ENCODE assay signal across 33 cellular contexts in the genomic region with DNA sequence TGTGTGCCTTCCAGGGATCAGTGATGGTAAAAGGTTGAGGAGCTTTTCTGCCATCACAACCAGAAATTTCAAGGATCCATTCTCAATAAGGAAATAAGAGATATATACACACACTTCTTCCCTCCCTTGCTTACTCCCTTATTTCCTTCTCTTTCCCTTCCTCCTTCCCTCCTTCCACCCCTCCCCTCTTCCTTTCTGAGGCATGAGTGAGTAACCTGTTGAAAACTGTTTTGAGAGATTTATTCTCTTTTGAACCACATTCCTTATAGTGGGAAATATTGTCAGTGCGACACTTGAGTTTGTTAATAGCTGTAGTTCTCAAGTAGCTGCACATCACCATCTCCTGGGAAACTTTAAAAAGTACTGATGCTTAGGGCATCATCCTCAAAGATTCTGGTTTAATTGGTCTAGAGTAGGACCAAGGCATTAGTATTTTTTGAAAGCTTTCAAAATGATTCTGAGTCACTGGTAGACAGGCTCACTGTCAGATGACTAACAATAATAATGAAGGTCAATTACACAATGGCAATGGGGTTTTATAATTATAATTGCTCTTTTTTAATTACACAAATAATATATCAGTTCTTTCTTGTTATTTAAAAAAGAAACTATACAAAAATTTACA.
A peak's percentile ranks its signal among the peaks of the same experiment; 100 is the strongest.
DNase-seq lines count a peak whose midpoint lies in the region; ATAC-seq, FAIRE-seq and TF ChIP-seq lines count a peak whose summit lies in the region.
"Had no signal": no experiment of that assay in that cellular context is flagged by ENCODE, and none has a peak within 500 bp of the region (broad histone marks: within the 10 kb centered on the region; RNA-seq: fewer than 3 reads in every experiment).

No MANE protein-coding gene starts in this region.

- peaks cover 56% of the 10 kb centered on the region for H3K4me1 Mint-ChIP-seq in mesothelial cell of epicardium
- H3K4me1 Mint-ChIP-seq: activated T-helper 17 cell treated with anti-CD3 and anti-CD28 coated beads, Interleukin-2, amount 50 U/mL, for 72 hours had no signal

- H3K4me1 ChIP-seq in A549 (peaks cover 58% of the 10 kb centered on the region), HEK293 (ENCODE audit: control insufficient read depth, insufficient read depth, low read length) (peaks cover 24% of the 10 kb centered on the region), HAP-1 (no peaks in the 10 kb centered on the region), right atrium auricular region (no peaks in the 10 kb centered on the region)
- H3K4me1 ChIP-seq: gastrocnemius medialis, vagina had no signal

- H3K9me3 ChIP-seq in A549 = no peaks in the 10 kb centered on the region
- no peaks in the 10 kb centered on the region for H3K9me3 ChIP-seq in HEK293 (ENCODE audit: control insufficient read depth, insufficient read depth, low read depth, low read length)
- no peaks in the 10 kb centered on the region for H3K9me3 ChIP-seq in HAP-1
- no peaks in the 10 kb centered on the region for H3K9me3 ChIP-seq in right atrium auricular region
- H3K9me3 ChIP-seq: BLaER1, gastrocnemius medialis, vagina had no signal

- CTCF ChIA-PET in A549 (lab: Yijun Ruan, JAX) (interaction anchor here (0.6 to 3.8 kb wide), 3 partner anchors 9 to 173 kb away, joined by 3 to 16 read pairs (median 4); no protein-coding TSS in a partner anchor), HEK293 (lab: Yijun Ruan, JAX) (interaction anchor here (0.5 to 2.9 kb wide), 12 partner anchors 8 to 1063 kb away, joined by 3 to 23 read pairs (median 4); a partner anchor contains a TSS)

- H3K27ac ChIP-seq in A549 = no peak overlapping the region
- H3K27ac ChIP-seq in HEK293 (ENCODE audit: extremely low read depth, low read depth, low read length) = no peak overlapping the region
- H3K27ac ChIP-seq in right atrium auricular region = no peak overlapping the region
- H3K27ac ChIP-seq: BLaER1, coronary artery, gastrocnemius medialis, vagina had no signal

- H3K27ac Mint-ChIP-seq in mesothelial cell of epicardium = peak overlapping the region; percentile 73
- H3K27ac Mint-ChIP-seq: activated T-helper 17 cell treated with anti-CD3 and anti-CD28 coated beads, Interleukin-2, amount 50 U/mL, for 72 hours; effector memory CD8-positive, alpha-beta T cell; HFFc6; stimulated activated naive CD8-positive, alpha-beta T cell treated with anti-CD3 and anti-CD28 coated beads, Interleukin-15, Interleukin-2, amounts not matched to agents 100 ng/mL and 50 ng/mL, for 24 hours had no signal

- peak overlapping the region; percentile 20; the same call in 1 of the 3 replicates for H3K4me2 ChIP-seq in A549
- H3K4me2 ChIP-seq: BLaER1 had no signal

- H3K9me3 Mint-ChIP-seq in mesothelial cell of epicardium = peaks cover 5% of the 10 kb centered on the region
- H3K9me3 Mint-ChIP-seq: activated T-helper 17 cell treated with anti-CD3 and anti-CD28 coated beads, Interleukin-2, amount 50 U/mL, for 72 hours; effector memory CD8-positive, alpha-beta T cell; HFFc6; stimulated activated naive CD8-positive, alpha-beta T cell treated with anti-CD3 and anti-CD28 coated beads, Interleukin-15, Interleukin-2, amounts not matched to agents 100 ng/mL and 50 ng/mL, for 24 hours had no signal

- H3K4me3 ChIP-seq in A549 (no peak overlapping the region), HEK293 (ENCODE audit: low read depth, low read length) (no peak overlapping the region), HAP-1 (no peak overlapping the region), right atrium auricular region (no peak overlapping the region)
- H3K4me3 ChIP-seq: BLaER1, coronary artery, gastrocnemius medialis, vagina had no signal

- no peak for TF ChIP-seq EP300 in A549 (IDR thresholded peaks at IDR 0.05)

- WGBS in A549 (ENCODE audit: missing lambda C conversion rate) = 91% methylated on average over 1 of the region's 1 CpG

- no peak overlapping the region for H3K4me3 Mint-ChIP-seq in mesothelial cell of epicardium
- H3K4me3 Mint-ChIP-seq: activated T-helper 17 cell treated with anti-CD3 and anti-CD28 coated beads, Interleukin-2, amount 50 U/mL, for 72 hours; effector memory CD8-positive, alpha-beta T cell; HFFc6; stimulated activated naive CD8-positive, alpha-beta T cell treated with anti-CD3 and anti-CD28 coated beads, Interleukin-15, Interleukin-2, amounts not matched to agents 100 ng/mL and 50 ng/mL, for 24 hours had no signal

- TF ChIP-seq CTCF in A549 (IDR thresholded peaks at IDR 0.05) (no peak), HEK293 (tag by site-specific recombination; IDR thresholded peaks at IDR 0.05) (no peak), mesothelial cell of epicardium (IDR thresholded peaks at IDR 0.05; ENCODE audit: unreplicated experiment) (no peak), right atrium auricular region (IDR thresholded peaks at IDR 0.05) (no peak)

- in situ Hi-C loops in HAP-1 (cut with MboI; ENCODE audit: low sequenced_read_pairs) = loop anchor here (10.0 kb wide), 1 partner anchor 145 kb away; no protein-coding TSS in a partner anchor

- no peak for FAIRE-seq in A549 (lab: Jason Lieb, UNC)

- H3K36me3 Mint-ChIP-seq in mesothelial cell of epicardium = peaks cover 2% of the 10 kb centered on the region

- no peak for DNase-seq in A549 (ENCODE audit: low read depth in 1 of 2, low spot score in 1 of 2)
- DNase-seq in amniotic epithelial cell (ENCODE audit: low read depth) = peak; percentile 68
- no peak for DNase-seq in mesothelial cell of epicardium (ENCODE audit: low spot score in 2 of 2, unreplicated experiment in 2 of 2)
- no peak for DNase-seq in HAP-1 (ENCODE audit: low spot score in 2 of 2)
- DNase-seq in right atrium auricular region (ENCODE audit: low spot score) = no peak
- DNase-seq: ACHN; activated naive CD4-positive, alpha-beta T cell treated with anti-CD3 and anti-CD28 coated beads, Interleukin-2, amount 50 U/mL, for 16 hours; amygdala; COR-L47; DMS79; effector memory CD8-positive, alpha-beta T cell; gastrocnemius medialis; HFFc6; hypothalamus; IMR-90; mesendoderm; NCI-H1105; NCI-H187 treated with DMSO at 0.1 percent for 48 hours; NCI-H526; nucleus accumbens; SHP77 treated with DMSO at 0.1 percent for 48 hours; SW 1271; T1000 had no signal

- H3K27me3 ChIP-seq in HAP-1 (ENCODE audit: low read depth) (no peaks in the 10 kb centered on the region), right atrium auricular region (no peaks in the 10 kb centered on the region)
- H3K27me3 ChIP-seq: BLaER1, gastrocnemius medialis, vagina had no signal

- POLR2A ChIA-PET in A549 (lab: Yijun Ruan, JAX) = no interaction called here
- POLR2A ChIA-PET in HEK293 (lab: Yijun Ruan, JAX) = no interaction called here

- TF ChIP-seq RAD21 in A549 (conservative IDR thresholded peaks at IDR 0.05 in 1 of 2, IDR thresholded peaks at IDR 0.05 in 1 of 2) = no peak

- ATAC-seq in A549 (peak in 1 of 2 experiments; percentile 20; a peak in 1 of 6 replicates), HG02970 (IDR thresholded peaks at IDR 0.05; ENCODE audit: low FRiP score, unreplicated experiment) (no peak), HG03469 (IDR thresholded peaks at IDR 0.05; ENCODE audit: unreplicated experiment) (no peak)
- ATAC-seq: activated T-helper 17 cell treated with anti-CD3 and anti-CD28 coated beads, Interleukin-2, amount 50 U/mL, for 72 hours; effector memory CD8-positive, alpha-beta T cell; esophagus mucosa; gastrocnemius medialis; left lobe of liver had no signal

- no peaks in the 10 kb centered on the region for H3K27me3 Mint-ChIP-seq in mesothelial cell of epicardium (ENCODE audit: low read depth)

- H3K36me3 ChIP-seq in HEK293 (ENCODE audit: control insufficient read depth in 2 of 2, insufficient read depth in 1 of 2, low read length in 2 of 2) (no peaks in the 10 kb centered on the region), HAP-1 (replicated peaks) (no peaks in the 10 kb centered on the region), right atrium auricular region (no peaks in the 10 kb centered on the region)
- H3K36me3 ChIP-seq: BLaER1, gastrocnemius medialis, vagina had no signal

- no peak for TF ChIP-seq POLR2A in A549 (IDR thresholded peaks at IDR 0.05; ENCODE audit: low read length)

TF ChIP-seq in A549, 52 proteins besides CTCF, POLR2A, EP300 and RAD21:
- TF ChIP-seq MAZ (IDR thresholded peaks at IDR 0.05; ENCODE audit: borderline replicate concordance, low read depth, low read length) = no peak
- TF ChIP-seq MYC (IDR thresholded peaks at IDR 0.05; ENCODE audit: borderline replicate concordance, low read length) = no peak
- no peak for TF ChIP-seq GATA3 (IDR thresholded peaks at IDR 0.05; ENCODE audit: borderline replicate concordance)
- no peak for TF ChIP-seq HOXB13 (CRISPR knock-in tag; IDR thresholded peaks at IDR 0.05; ENCODE audit: low read depth)
- TF ChIP-seq ZSCAN20 (CRISPR knock-in tag; IDR thresholded peaks at IDR 0.05) = no peak
- TF ChIP-seq EHMT2 (IDR thresholded peaks at IDR 0.05; ENCODE audit: low read depth) = no peak
- no peak for TF ChIP-seq FOSL2 (IDR thresholded peaks at IDR 0.05)
- TF ChIP-seq FOSL2 (CRISPR knock-in tag; IDR thresholded peaks at IDR 0.05) = no peak

TF ChIP-seq in HEK293, 187 proteins besides CTCF, POLR2A, EP300 and RAD21 (continues in another document):
- TF ChIP-seq ZNF654 (tag by site-specific recombination; IDR thresholded peaks at IDR 0.05; ENCODE audit: low read depth) = 0 out of 2 replicates have a peak, but pooled peaks have one; percentile 8
- TF ChIP-seq, protein P1, sequence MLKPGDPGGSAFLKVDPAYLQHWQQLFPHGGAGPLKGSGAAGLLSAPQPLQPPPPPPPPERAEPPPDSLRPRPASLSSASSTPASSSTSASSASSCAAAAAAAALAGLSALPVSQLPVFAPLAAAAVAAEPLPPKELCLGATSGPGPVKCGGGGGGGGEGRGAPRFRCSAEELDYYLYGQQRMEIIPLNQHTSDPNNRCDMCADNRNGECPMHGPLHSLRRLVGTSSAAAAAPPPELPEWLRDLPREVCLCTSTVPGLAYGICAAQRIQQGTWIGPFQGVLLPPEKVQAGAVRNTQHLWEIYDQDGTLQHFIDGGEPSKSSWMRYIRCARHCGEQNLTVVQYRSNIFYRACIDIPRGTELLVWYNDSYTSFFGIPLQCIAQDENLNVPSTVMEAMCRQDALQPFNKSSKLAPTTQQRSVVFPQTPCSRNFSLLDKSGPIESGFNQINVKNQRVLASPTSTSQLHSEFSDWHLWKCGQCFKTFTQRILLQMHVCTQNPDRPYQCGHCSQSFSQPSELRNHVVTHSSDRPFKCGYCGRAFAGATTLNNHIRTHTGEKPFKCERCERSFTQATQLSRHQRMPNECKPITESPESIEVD (tag by site-specific recombination; IDR thresholded peaks at IDR 0.05) = peak; percentile 48; the same call in 1 of the 2 replicates
- TF ChIP-seq, protein P2, sequence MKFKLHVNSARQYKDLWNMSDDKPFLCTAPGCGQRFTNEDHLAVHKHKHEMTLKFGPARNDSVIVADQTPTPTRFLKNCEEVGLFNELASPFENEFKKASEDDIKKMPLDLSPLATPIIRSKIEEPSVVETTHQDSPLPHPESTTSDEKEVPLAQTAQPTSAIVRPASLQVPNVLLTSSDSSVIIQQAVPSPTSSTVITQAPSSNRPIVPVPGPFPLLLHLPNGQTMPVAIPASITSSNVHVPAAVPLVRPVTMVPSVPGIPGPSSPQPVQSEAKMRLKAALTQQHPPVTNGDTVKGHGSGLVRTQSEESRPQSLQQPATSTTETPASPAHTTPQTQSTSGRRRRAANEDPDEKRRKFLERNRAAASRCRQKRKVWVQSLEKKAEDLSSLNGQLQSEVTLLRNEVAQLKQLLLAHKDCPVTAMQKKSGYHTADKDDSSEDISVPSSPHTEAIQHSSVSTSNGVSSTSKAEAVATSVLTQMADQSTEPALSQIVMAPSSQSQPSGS (tag by site-specific recombination; IDR thresholded peaks at IDR 0.05; ENCODE audit: low read depth) = no peak
